8 cellular contexts compared by ENCODE assay signal in the genomic region with DNA sequence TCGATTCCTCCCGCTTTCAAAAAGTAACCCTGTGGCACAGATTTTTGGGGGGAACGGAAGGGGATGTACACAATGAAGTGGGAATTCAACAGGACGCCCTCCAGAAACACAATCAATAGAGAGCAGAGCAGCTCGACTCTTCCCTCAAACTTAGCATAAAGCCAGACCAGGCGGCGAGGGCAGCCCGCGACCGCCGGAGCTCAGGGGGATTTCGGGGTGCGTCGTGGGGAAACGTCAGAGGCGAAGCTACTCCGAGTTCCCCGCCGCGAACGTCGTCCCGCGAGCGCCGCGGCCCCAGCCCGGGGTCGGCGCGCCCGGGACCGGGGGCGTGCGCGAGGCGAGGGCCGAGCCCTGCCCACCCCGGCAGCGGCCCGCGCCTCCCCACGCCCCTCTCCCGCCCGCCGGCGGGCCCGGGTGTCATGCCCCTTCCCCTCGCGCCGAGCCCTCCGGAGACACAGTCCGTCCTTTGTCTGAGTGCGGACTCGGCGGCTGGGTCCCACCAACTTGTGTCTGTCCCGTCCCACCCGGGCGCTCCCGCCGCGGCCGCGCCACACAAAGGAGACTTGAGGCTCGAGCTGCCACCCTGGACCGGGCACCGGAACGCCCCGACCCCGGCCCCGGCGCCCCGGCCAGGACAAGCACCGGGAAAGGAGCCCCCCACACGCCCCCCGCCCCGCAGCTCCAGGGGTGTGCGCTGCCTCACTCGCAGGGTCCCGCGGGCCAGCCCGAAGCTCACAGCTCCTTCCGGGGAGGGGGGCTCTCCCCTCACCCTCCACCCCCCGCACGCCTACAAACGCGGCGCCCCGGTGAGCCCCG. TPM values are rescaled to one million over a fixed set of nuclear protein-coding genes. Genes with fewer than 3 reads are reported as not detected.
A peak's percentile ranks its signal among the peaks of the same experiment; 100 is the strongest.
DNase-seq lines count a peak whose midpoint lies in the region; ATAC-seq and TF ChIP-seq lines count a peak whose summit lies in the region.

No MANE protein-coding gene starts in this region.

- H3K36me3 ChIP-seq in BLaER1, result peaks cover 12% of the 10 kb centered on the region; the same call in 1 of the 2 replicates
- no peaks in the 10 kb centered on the region for H3K36me3 ChIP-seq in skeletal muscle tissue (ENCODE audit: control insufficient read depth in 3 of 3, insufficient read depth in 3 of 3, low read length in 3 of 3)

- peak overlapping the region; percentile 99 for H3K9ac ChIP-seq in BLaER1
- H3K9ac ChIP-seq in skeletal muscle tissue (ENCODE audit: low read depth in 1 of 3, low read length in 3 of 3), result peak overlapping the region; percentile 72 to 82 (median 81)

- peak overlapping the region; percentile 97 for H3K4me3 ChIP-seq in BLaER1
- H3K4me3 ChIP-seq in astrocyte of the spinal cord (ENCODE audit: low read depth, low read length), result peak overlapping the region; percentile 62
- H3K4me3 ChIP-seq in iPS-18c (ENCODE audit: insufficient read depth, low read depth, low read length), result peak overlapping the region; percentile 55
- H3K4me3 ChIP-seq in skeletal muscle tissue (ENCODE audit: low read length in 3 of 3), result peak overlapping the region; percentile 49 to 90 (median 77)

- H3K36me3 Mint-ChIP-seq in T-helper 17 cell (ENCODE audit: low read depth), result no peaks in the 10 kb centered on the region

- in situ Hi-C loops in astrocyte of the spinal cord (cut with HindIII; ENCODE audit: low sequenced_read_pairs), result no loop called here

- peaks cover 20% of the 10 kb centered on the region for H3K4me1 ChIP-seq in BLaER1
- H3K4me1 ChIP-seq in skeletal muscle tissue (ENCODE audit: control insufficient read depth in 3 of 3, insufficient read depth in 3 of 3, low read length in 3 of 3), result peaks cover 0 to 3% (median 2%) of the 10 kb centered on the region in 3 donors

- H3K27ac ChIP-seq in BLaER1 (peak overlapping the region; percentile 98), skeletal muscle tissue (ENCODE audit: low read depth, low read length) (peak overlapping the region; percentile 38)

- H3K4me3 Mint-ChIP-seq in T-helper 17 cell, result peak overlapping the region; percentile 94

- peaks cover 49% of the 10 kb centered on the region for H4K20me1 ChIP-seq in BLaER1

- no peaks in the 10 kb centered on the region; the same call in 1 of the 2 replicates for H3K9me3 ChIP-seq in BLaER1
- H3K9me3 ChIP-seq in T-helper 17 cell (ENCODE audit: control insufficient read depth, low read length, poor library complexity, severe bottlenecking), result no peaks in the 10 kb centered on the region
- no peaks in the 10 kb centered on the region for H3K9me3 ChIP-seq in iPS-18c (ENCODE audit: control insufficient read depth, insufficient read depth, low read length)
- no peaks in the 10 kb centered on the region for H3K9me3 ChIP-seq in skeletal muscle tissue (ENCODE audit: control insufficient read depth in 3 of 3, low read length in 3 of 3)

- peak overlapping the region; percentile 94 for H3K27ac Mint-ChIP-seq in T-helper 17 cell

- TF ChIP-seq CTCF in astrocyte of the spinal cord (IDR thresholded peaks at IDR 0.05; ENCODE audit: low read depth, low read length), result no peak

- H3K4me2 ChIP-seq in BLaER1, result peak overlapping the region; percentile 87

- H3K27me3 Mint-ChIP-seq in T-helper 17 cell, result no peaks in the 10 kb centered on the region

- DNase-seq in T-helper 17 cell (peak; percentile 64 to 72 (median 68)), astrocyte of the spinal cord (ENCODE audit: low read depth, low spot score) (no peak), AG08395 (ENCODE audit: low spot score) (no peak)

- ATAC-seq in GM19324 (IDR thresholded peaks at IDR 0.05; ENCODE audit: low FRiP score, unreplicated experiment), result peak; percentile 36
- ATAC-seq in HG03442 (IDR thresholded peaks at IDR 0.05; ENCODE audit: unreplicated experiment), result peak; percentile 16
- ATAC-seq in T-helper 17 cell, result peak; percentile 57

- peaks cover 12% of the 10 kb centered on the region for H3K4me1 Mint-ChIP-seq in T-helper 17 cell

- H3K27me3 ChIP-seq in BLaER1 (no peaks in the 10 kb centered on the region), skeletal muscle tissue (ENCODE audit: control insufficient read depth in 3 of 3, insufficient read depth in 3 of 3, low read length in 3 of 3) (no peaks in the 10 kb centered on the region)

RNA-seq across cellular contexts. Expression of a gene that starts 0.7 kb away (rescaled TPM):
- total RNA-seq in T-helper 17 cell (10 to 100 TPM; 38.4 to 43.7 TPM), skeletal muscle tissue (16.2 TPM)

Comparison
In these comparisons a context has a peak if more than half of its experiments do, and no peak if none do; other contexts are left out.
1. DNase-seq: peak in T-helper 17 cell (3 of 3); none in astrocyte of the spinal cord (single experiment) and AG08395 (single experiment).
2. Peak in every context shown above with its lines, with median percentiles within 50 percentile points of each other: H3K4me3 ChIP-seq and ATAC-seq.